Comparison of ENCODE assay signal across 18 cellular contexts in genomic region chr12:84305144-84305543, GRCh38.
"Had no signal": no experiment of that assay in that cellular context is flagged by ENCODE, and none has a peak within 500 bp of the region (broad histone marks: within the 10 kb centered on the region; RNA-seq: fewer than 3 reads in every experiment).

No MANE protein-coding gene starts in this region.

- H3K27ac ChIP-seq: lower lobe of right lung, tibial artery had no signal

- DNase-seq: activated CD4-positive, alpha-beta T cell treated with anti-CD3 and anti-CD28 coated beads, Interleukin-2, amount 10 ng/mL, durations not matched to agents 24 days and 14 days; activated CD4-positive, CD25-positive, alpha-beta regulatory T cell; activated CD8-positive, alpha-beta memory T cell treated with anti-CD3 and anti-CD28 coated beads, Interleukin-2, amount 50 U/mL, for 48 hours; activated naive CD8-positive, alpha-beta T cell treated with anti-CD3 and anti-CD28 coated beads, Interleukin-2, amount 10 ng/mL, durations not matched to agents 7 days and 5 days; activated T-cell treated with anti-CD3 and anti-CD28 coated beads, Interleukin-2, amount 50 U/mL, for 72 hours; anterior cingulate cortex; dermis blood vessel endothelial cell; effector memory CD8-positive, alpha-beta T cell; head of caudate nucleus; left colon; lower lobe of right lung; naive B cell; nucleus accumbens; posterior cingulate gyrus; retina; stimulated activated CD4-positive, alpha-beta T cell treated with anti-CD3 and anti-CD28 coated beads, Interleukin-4, amount 100 ng/mL, for 1 hour; stimulated activated naive CD4-positive, alpha-beta T cell; tibial artery had no signal

- H3K4me1 ChIP-seq: lower lobe of right lung, tibial artery had no signal

- H3K9me3 ChIP-seq: lower lobe of right lung, tibial artery had no signal

- H3K36me3 ChIP-seq: lower lobe of right lung, tibial artery had no signal

- H3K4me3 ChIP-seq: lower lobe of right lung, tibial artery had no signal

- H3K27me3 ChIP-seq: tibial artery had no signal
